In the genomic region with DNA sequence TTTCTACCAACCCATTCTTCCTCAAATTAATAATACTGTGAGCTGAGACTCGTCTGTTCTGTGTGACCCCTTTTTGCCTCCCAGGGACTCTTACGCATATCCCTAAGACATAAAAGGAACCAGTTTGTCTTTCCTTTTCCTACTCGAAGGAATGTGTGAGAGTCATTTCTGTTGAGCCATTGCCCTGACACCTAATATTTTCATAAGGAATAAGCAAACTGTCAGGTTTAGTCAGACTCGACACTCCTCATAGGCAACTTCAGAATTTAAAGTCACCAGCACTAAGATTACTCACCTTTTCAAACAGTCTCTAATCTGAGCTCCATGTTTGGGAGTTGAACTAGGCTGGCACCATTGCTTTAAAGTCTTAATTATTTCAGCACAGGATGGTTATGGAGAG, we compare ENCODE assay signal across 16 cellular contexts.
DNase-seq lines count a peak whose midpoint lies in the region; ATAC-seq and TF ChIP-seq lines count a peak whose summit lies in the region.
"Had no signal": no experiment of that assay in that cellular context is flagged by ENCODE, and none has a peak within 500 bp of the region (broad histone marks: within the 10 kb centered on the region; RNA-seq: fewer than 3 reads in every experiment).

No MANE protein-coding gene starts in this region.

- H3K4me3 ChIP-seq in ACC112 (ENCODE audit: low read depth, low read length) (no peak overlapping the region), mammary epithelial cell (replicated peaks in 1 of 3; ENCODE audit: insufficient read depth in 1 of 3, low read depth in 2 of 3, low read length in 3 of 3) (no peak overlapping the region)
- H3K4me3 ChIP-seq: A549, lung, stomach had no signal

- H3K27ac ChIP-seq in ACC112 (ENCODE audit: low read depth, low read length) = peak overlapping the region; percentile 96
- H3K27ac ChIP-seq in mammary epithelial cell (ENCODE audit: insufficient read depth, low read depth, low read length) = peak overlapping the region; percentile 100
- peak overlapping the region; percentile 100 for H3K27ac ChIP-seq in foreskin keratinocyte
- H3K27ac ChIP-seq: A549, stomach had no signal

- H2AFZ ChIP-seq in ACC112 (ENCODE audit: low read length, unreplicated experiment) (no peak overlapping the region), mammary epithelial cell (ENCODE audit: low read depth, low read length) (peak overlapping the region; percentile 48)

- CTCF ChIA-PET in mammary epithelial cell (lab: Charles Lee; ENCODE audit: low non-redundant PET) = no interaction called here

- H3K9me3 Mint-ChIP-seq in HFFc6 = no peaks in the 10 kb centered on the region
- H3K9me3 Mint-ChIP-seq: natural killer cell had no signal

- H3K4me1 Mint-ChIP-seq in HFFc6 (ENCODE audit: low read depth) = peaks cover 60% of the 10 kb centered on the region

- no peaks in the 10 kb centered on the region for H3K79me2 ChIP-seq in ACC112 (ENCODE audit: control insufficient read depth, insufficient read depth, low read length, unreplicated experiment)
- no peaks in the 10 kb centered on the region for H3K79me2 ChIP-seq in mammary epithelial cell (ENCODE audit: insufficient read depth, low read length)

- TF ChIP-seq CTCF in HFFc6 (IDR thresholded peaks at IDR 0.05) (no peak), mammary epithelial cell (conservative IDR thresholded peaks at IDR 0.05 in 1 of 2, IDR thresholded peaks at IDR 0.05 in 1 of 2; ENCODE audit: extremely low read depth in 1 of 2, insufficient read depth in 1 of 2, low read depth in 1 of 2, low read length in 2 of 2) (no peak), foreskin keratinocyte (conservative IDR thresholded peaks at IDR 0.05) (no peak)

- 41% methylated on average over 4 of the region's 4 CpGs for WGBS in mammary epithelial cell (ENCODE audit: low coverage, missing lambda C conversion rate)

- peaks cover 3% of the 10 kb centered on the region for H3K9me3 ChIP-seq in mammary epithelial cell (replicated peaks; ENCODE audit: insufficient read depth, low read length)
- H3K9me3 ChIP-seq: A549, stomach had no signal

- dilution Hi-C loops in mammary epithelial cell (cut with HindIII; ENCODE audit: low sequenced_read_pairs) = no loop called here

- peak overlapping the region; percentile 89 for H3K27ac Mint-ChIP-seq in HFFc6
- H3K27ac Mint-ChIP-seq: activated CD4-positive, alpha-beta T cell treated with anti-CD3 and anti-CD28 coated beads, Interleukin-2, amount 10 ng/mL, durations not matched to agents 7 days and 5 days; activated naive CD4-positive, alpha-beta T cell treated with anti-CD3 and anti-CD28 coated beads for 36 hours; natural killer cell had no signal

- H3K36me3 ChIP-seq in ACC112 (ENCODE audit: insufficient read depth, low read length) (no peaks in the 10 kb centered on the region), mammary epithelial cell (ENCODE audit: insufficient read depth, low read length) (no peaks in the 10 kb centered on the region)
- H3K36me3 ChIP-seq: stomach had no signal

- H3K36me3 Mint-ChIP-seq in HFFc6 (ENCODE audit: low read depth) = peaks cover 3% of the 10 kb centered on the region; the same call in 1 of the 2 replicates
- H3K36me3 Mint-ChIP-seq: natural killer cell had no signal

- H3K27me3 ChIP-seq in ACC112 (ENCODE audit: insufficient read depth, low read length) (no peaks in the 10 kb centered on the region), mammary epithelial cell (ENCODE audit: insufficient read depth, low read length) (no peaks in the 10 kb centered on the region), foreskin keratinocyte (no peaks in the 10 kb centered on the region)
- H3K27me3 ChIP-seq: stomach had no signal

- H4K20me1 ChIP-seq in mammary epithelial cell (ENCODE audit: insufficient read depth, low read length) = no peaks in the 10 kb centered on the region

- BruUV-seq in mammary epithelial cell (replicated peaks; lab: Mats Ljungman, UMichigan) = no TSS peak

- in situ Hi-C loops in mammary epithelial cell (cut with MboI; ENCODE audit: low sequenced_read_pairs in 2 of 2) = no loop called here

- peak overlapping the region; percentile 64 for H3K4me3 Mint-ChIP-seq in HFFc6
- H3K4me3 Mint-ChIP-seq: activated CD4-positive, alpha-beta T cell treated with anti-CD3 and anti-CD28 coated beads, Interleukin-2, amount 10 ng/mL, durations not matched to agents 7 days and 5 days; activated naive CD4-positive, alpha-beta T cell treated with anti-CD3 and anti-CD28 coated beads for 36 hours; natural killer cell had no signal

- no peaks in the 10 kb centered on the region for H3K27me3 Mint-ChIP-seq in HFFc6 (ENCODE audit: insufficient read depth)

- H3K4me2 ChIP-seq in mammary epithelial cell (ENCODE audit: insufficient read depth, low read depth, low read length) = no peak overlapping the region
- H3K4me2 ChIP-seq: A549 had no signal

- intact Hi-C loops in mammary epithelial cell (cut with micrococcal nuclease) (loop anchor here (10.0 kb wide), 1 partner anchor 251 kb away; no protein-coding TSS in a partner anchor), posterior vena cava (cut with DNase I) (no loop called here)

- H3K9ac ChIP-seq in mammary epithelial cell (ENCODE audit: insufficient read depth, low read length) = peak overlapping the region; percentile 11

- H3K4me1 ChIP-seq in ACC112 (ENCODE audit: control insufficient read depth, insufficient read depth, low read length, unreplicated experiment) (peaks cover 39% of the 10 kb centered on the region), mammary epithelial cell (ENCODE audit: insufficient read depth, low read length) (peaks cover 42% of the 10 kb centered on the region), foreskin keratinocyte (peaks cover 46% of the 10 kb centered on the region)
- H3K4me1 ChIP-seq: A549, stomach had no signal

- peak; percentile 80 for DNase-seq in HFFc6
- peak; percentile 81 for DNase-seq in mammary epithelial cell
- DNase-seq in foreskin keratinocyte = peak; percentile 89 to 95
- DNase-seq in NCI-H2171 treated with DMSO at 0.1 percent for 48 hours (lab: John Stamatoyannopoulos, UW) = no peak
- DNase-seq in posterior vena cava (ENCODE audit: low spot score) = no peak
- DNase-seq: activated CD4-positive, alpha-beta T cell treated with anti-CD3 and anti-CD28 coated beads, Interleukin-2, amount 10 ng/mL, durations not matched to agents 7 days and 5 days; activated naive CD4-positive, alpha-beta T cell treated with anti-CD3 and anti-CD28 coated beads for 36 hours; natural killer cell; NCI-H146; stomach had no signal

- ATAC-seq in foreskin keratinocyte (peak; percentile 63), GM21737 (IDR thresholded peaks at IDR 0.05; ENCODE audit: unreplicated experiment) (no peak), GM19328 (IDR thresholded peaks at IDR 0.05; ENCODE audit: unreplicated experiment) (no peak)
- ATAC-seq: A549, natural killer cell, SK-N-SH treated with all-trans-retinoic acid at 6 μM for 48 hours had no signal

Comparison
In these comparisons a context has a peak if more than half of its experiments do, and no peak if none do; other contexts are left out.
1. DNase-seq: peak in HFFc6 (single experiment), mammary epithelial cell (single experiment) and foreskin keratinocyte (2 of 2); none in NCI-H2171 treated with DMSO at 0.1 percent for 48 hours (single experiment) and posterior vena cava (single experiment).
2. Peak in every context shown above with its lines, with median percentiles within 50 percentile points of each other: H3K27ac ChIP-seq.